28 cellular contexts compared by ENCODE assay signal in the genomic region with DNA sequence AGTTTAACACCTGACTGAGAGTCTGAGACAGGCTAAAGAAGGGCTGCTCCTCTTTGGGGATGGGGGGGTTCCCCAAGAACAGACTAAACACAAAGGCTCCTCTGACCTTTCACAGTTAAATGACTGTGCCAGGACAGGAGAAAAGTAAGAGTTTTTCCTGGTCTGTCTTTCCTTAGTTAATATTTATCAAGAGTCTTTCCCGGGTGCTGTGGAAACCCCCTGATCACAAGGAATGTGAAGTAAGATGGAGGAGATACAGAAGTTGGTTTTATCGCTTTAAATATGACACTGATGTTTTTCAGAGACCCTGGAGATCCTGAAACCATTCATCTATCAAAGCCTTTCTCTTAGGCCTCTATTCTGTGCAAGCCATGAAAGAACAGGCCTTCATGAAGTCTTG.
DNase-seq lines count a peak whose midpoint lies in the region; ATAC-seq and TF ChIP-seq lines count a peak whose summit lies in the region.
"Had no signal": no experiment of that assay in that cellular context is flagged by ENCODE, and none has a peak within 500 bp of the region (broad histone marks: within the 10 kb centered on the region; RNA-seq: fewer than 3 reads in every experiment).

No MANE protein-coding gene starts in this region.

- no peak for TF ChIP-seq EP300 in stomach (IDR thresholded peaks at IDR 0.05)

- BruUV-seq in Calu3 (replicated peaks; lab: Mats Ljungman, UMichigan) = no TSS peak

- peaks cover 87% of the 10 kb centered on the region for H3K4me1 Mint-ChIP-seq in Calu3 (ENCODE audit: low read depth, unreplicated experiment)
- peaks cover 24% of the 10 kb centered on the region for H3K4me1 Mint-ChIP-seq in endodermal cell
- no peaks in the 10 kb centered on the region for H3K4me1 Mint-ChIP-seq in T-cell
- H3K4me1 Mint-ChIP-seq: activated naive CD8-positive, alpha-beta T cell treated with anti-CD3 and anti-CD28 coated beads, Interleukin-2, amount 50 U/mL, for 24 hours had no signal

- no peaks in the 10 kb centered on the region for H3K27me3 Mint-ChIP-seq in Calu3 (ENCODE audit: unreplicated experiment)
- H3K27me3 Mint-ChIP-seq in endodermal cell (ENCODE audit: insufficient read depth) = no peaks in the 10 kb centered on the region
- peaks cover 0 to 5% of the 10 kb centered on the region in 2 donors for H3K27me3 Mint-ChIP-seq in T-cell

- DNase-seq in Calu3 = peak; percentile 14
- no peak for DNase-seq in endodermal cell
- DNase-seq in left kidney (ENCODE audit: low read depth, low spot score) = peak; percentile 62
- DNase-seq in stomach = no peak
- DNase-seq in SKM-1 (lab: John Stamatoyannopoulos, UW; ENCODE audit: unreplicated experiment) = no peak
- DNase-seq in T-cell = no peak
- DNase-seq in MV-4-11 (lab: John Stamatoyannopoulos, UW) = no peak
- DNase-seq in amygdala (lab: John Stamatoyannopoulos, UW) = no peak
- DNase-seq: activated CD4-positive, CD25-positive, alpha-beta regulatory T cell; activated gamma-delta T cell treated with Interleukin-2 at 50 U/mL for 16 hours; activated naive CD8-positive, alpha-beta T cell treated with anti-CD3 and anti-CD28 coated beads, Interleukin-2, amount 50 U/mL, for 24 hours; activated T-cell treated with anti-CD3 and anti-CD28 coated beads, Interleukin-2, amount 50 U/mL, for 24 hours; COR-L47; dermis blood vessel endothelial cell; DND-41; hypothalamus; left ventricle myocardium inferior; NCI-H446 treated with DMSO at 0.1 percent for 48 hours; sigmoid colon; stimulated activated CD4-positive, alpha-beta T cell treated with anti-CD3 and anti-CD28 coated beads, Interleukin-12 subunit alpha, Interleukin-12 subunit beta, amount 100 ng/mL, for 4 hours; stimulated activated CD4-positive, alpha-beta T cell treated with anti-CD3 and anti-CD28 coated beads, Interleukin-2, amount 100 ng/mL, for 48 hours; stimulated activated naive CD8-positive, alpha-beta T cell treated with anti-CD3 and anti-CD28 coated beads, Interleukin-15, amount 100 ng/mL, for 72 hours; tibial artery had no signal

- H3K36me3 ChIP-seq in endodermal cell (ENCODE audit: control insufficient read depth, insufficient read depth, low read length) (no peaks in the 10 kb centered on the region), stomach (no peaks in the 10 kb centered on the region)
- H3K36me3 ChIP-seq: BLaER1 treated with 17β-estradiol and CSF1 and Interleukin-3, amounts not matched to agents 10 nM and 100 nM; gastroesophageal sphincter; left ventricle myocardium inferior; sigmoid colon; tibial artery had no signal

- H3K4me3 Mint-ChIP-seq in Calu3 (ENCODE audit: low read depth, unreplicated experiment) = peak overlapping the region; percentile 52
- H3K4me3 Mint-ChIP-seq in endodermal cell = no peak overlapping the region
- H3K4me3 Mint-ChIP-seq in T-cell = no peak overlapping the region
- H3K4me3 Mint-ChIP-seq: activated naive CD8-positive, alpha-beta T cell treated with anti-CD3 and anti-CD28 coated beads, Interleukin-2, amount 50 U/mL, for 24 hours; activated T-cell treated with anti-CD3 and anti-CD28 coated beads, Interleukin-2, amount 50 U/mL, for 24 hours; IgD-negative memory B cell; stimulated activated naive CD8-positive, alpha-beta T cell treated with anti-CD3 and anti-CD28 coated beads, Interleukin-15, amount 100 ng/mL, for 72 hours; T-helper 1 cell treated with Interleukin-12 subunit alpha and Interleukin-12 subunit beta and Interleukin-4 antibody, amounts not matched to agents 30 μg/mL and 1 μg/mL, for 36 hours had no signal

- no peak overlapping the region for H3K27ac ChIP-seq in endodermal cell (ENCODE audit: low read depth, low read length)
- H3K27ac ChIP-seq in stomach = peak overlapping the region in 3 of 5 donors; percentile 35 to 75 (median 64)
- H3K27ac ChIP-seq: BLaER1 treated with 17β-estradiol and CSF1 and Interleukin-3, amounts not matched to agents 10 nM and 100 nM; gastroesophageal sphincter; left ventricle myocardium inferior; sigmoid colon; tibial artery had no signal

- H3K36me3 Mint-ChIP-seq in Calu3 (ENCODE audit: insufficient read depth, unreplicated experiment) (peaks cover 25% of the 10 kb centered on the region), endodermal cell (ENCODE audit: low read depth) (no peaks in the 10 kb centered on the region), T-cell (no peaks in the 10 kb centered on the region)
- H3K36me3 Mint-ChIP-seq: IgD-negative memory B cell had no signal

- H3K27ac Mint-ChIP-seq in Calu3 (ENCODE audit: unreplicated experiment) = peak overlapping the region; percentile 100
- no peak overlapping the region for H3K27ac Mint-ChIP-seq in endodermal cell
- no peak overlapping the region for H3K27ac Mint-ChIP-seq in T-cell
- H3K27ac Mint-ChIP-seq: activated naive CD8-positive, alpha-beta T cell treated with anti-CD3 and anti-CD28 coated beads, Interleukin-2, amount 50 U/mL, for 24 hours; activated T-cell treated with anti-CD3 and anti-CD28 coated beads, Interleukin-2, amount 50 U/mL, for 24 hours; IgD-negative memory B cell; T-helper 1 cell treated with Interleukin-12 subunit alpha and Interleukin-12 subunit beta and Interleukin-4 antibody, amounts not matched to agents 30 μg/mL and 1 μg/mL, for 36 hours had no signal

- peak overlapping the region; percentile 0 for H3K4me3 ChIP-seq in endodermal cell (ENCODE audit: low read length)
- no peak overlapping the region for H3K4me3 ChIP-seq in stomach
- H3K4me3 ChIP-seq: BLaER1 treated with 17β-estradiol and CSF1 and Interleukin-3, amounts not matched to agents 10 nM and 100 nM; gastroesophageal sphincter; left ventricle myocardium inferior; sigmoid colon; tibial artery had no signal

- TF ChIP-seq POLR2A in stomach (IDR thresholded peaks at IDR 0.05) = no peak

- POLR2A ChIA-PET in T-cell (lab: Charles Lee) = no interaction called here

- WGBS in endodermal cell (ENCODE audit: insufficient coverage in 1 of 2, insufficient read length in 1 of 2), 2 experiments = 72% methylated on average over 2 of the region's 2 CpGs; no CpG with 5 or more reads in 1 of the 2 experiments
- 30 to 53% (median 42%) methylated on average over 2 of the region's 2 CpGs for WGBS in stomach, 5 donors

- H3K4me1 ChIP-seq in endodermal cell (ENCODE audit: control insufficient read depth, insufficient read depth, low read length) (peaks cover 7% of the 10 kb centered on the region), stomach (peaks cover 13 to 49% (median 30%) of the 10 kb centered on the region in 4 donors)
- H3K4me1 ChIP-seq: gastroesophageal sphincter, left ventricle myocardium inferior, sigmoid colon had no signal

- CTCF ChIA-PET in Calu3 (lab: Charles Lee) (no interaction called here), T-cell (lab: Charles Lee) (no interaction called here)

- peaks cover 3% of the 10 kb centered on the region for H3K9me3 Mint-ChIP-seq in Calu3 (ENCODE audit: low read depth, unreplicated experiment)
- H3K9me3 Mint-ChIP-seq in endodermal cell = no peaks in the 10 kb centered on the region
- no peaks in the 10 kb centered on the region for H3K9me3 Mint-ChIP-seq in T-cell
- H3K9me3 Mint-ChIP-seq: activated naive CD8-positive, alpha-beta T cell treated with anti-CD3 and anti-CD28 coated beads, Interleukin-2, amount 50 U/mL, for 24 hours; activated T-cell treated with anti-CD3 and anti-CD28 coated beads, Interleukin-2, amount 50 U/mL, for 24 hours; stimulated activated naive CD8-positive, alpha-beta T cell treated with anti-CD3 and anti-CD28 coated beads, Interleukin-15, amount 100 ng/mL, for 72 hours; T-helper 1 cell treated with Interleukin-12 subunit alpha and Interleukin-12 subunit beta and Interleukin-4 antibody, amounts not matched to agents 30 μg/mL and 1 μg/mL, for 36 hours had no signal

- no peaks in the 10 kb centered on the region for H3K27me3 ChIP-seq in endodermal cell (ENCODE audit: control insufficient read depth, insufficient read depth, low read length, poor library complexity, severe bottlenecking)
- H3K27me3 ChIP-seq in stomach = no peaks in the 10 kb centered on the region
- H3K27me3 ChIP-seq: BLaER1 treated with 17β-estradiol and CSF1 and Interleukin-3, amounts not matched to agents 10 nM and 100 nM; gastroesophageal sphincter; sigmoid colon; tibial artery had no signal

- TF ChIP-seq CTCF in Calu3 (IDR thresholded peaks at IDR 0.05; ENCODE audit: unreplicated experiment) = no peak
- TF ChIP-seq CTCF in endodermal cell (conservative IDR thresholded peaks at IDR 0.05) = no peak
- TF ChIP-seq CTCF in stomach (IDR thresholded peaks at IDR 0.05) = no peak

- intact Hi-C loops in Calu3 (cut with micrococcal nuclease; ENCODE audit: unreplicated experiment) = loop anchor here (2.0 to 5.0 kb wide), 3 partner anchors 58 to 226 kb away; no protein-coding TSS in a partner anchor
- intact Hi-C loops in stomach (cut with DNase I; ENCODE audit: low total_unique reads) = no loop called here

- H3K9me3 ChIP-seq in endodermal cell (ENCODE audit: control insufficient read depth, low read length) = no peaks in the 10 kb centered on the region
- no peaks in the 10 kb centered on the region for H3K9me3 ChIP-seq in stomach
- H3K9me3 ChIP-seq: BLaER1 treated with 17β-estradiol and CSF1 and Interleukin-3, amounts not matched to agents 10 nM and 100 nM; gastroesophageal sphincter; left ventricle myocardium inferior; sigmoid colon; tibial artery had no signal

- H3K9ac ChIP-seq in endodermal cell (ENCODE audit: extremely low read depth, low read length, poor library complexity, severe bottlenecking) = no peak overlapping the region
- H3K9ac ChIP-seq: BLaER1 treated with 17β-estradiol and CSF1 and Interleukin-3, amounts not matched to agents 10 nM and 100 nM had no signal

- ATAC-seq in T-cell (replicated peaks in 1 of 4) = no peak
- ATAC-seq: activated naive CD8-positive, alpha-beta T cell treated with anti-CD3 and anti-CD28 coated beads, Interleukin-2, amount 50 U/mL, for 24 hours; gastroesophageal sphincter; HCT116; stimulated activated naive CD8-positive, alpha-beta T cell treated with anti-CD3 and anti-CD28 coated beads, Interleukin-15, amount 100 ng/mL, for 72 hours had no signal

Comparison
In these comparisons a context has a peak if more than half of its experiments do, and no peak if none do; other contexts are left out.
1. DNase-seq: peak in Calu3 (single experiment) and left kidney (single experiment); none in endodermal cell (single experiment), stomach (single experiment), SKM-1 (single experiment), T-cell (0 of 34), MV-4-11 (single experiment) and amygdala (0 of 56).